Comparison of ENCODE assay signal across 1 cellular context in genomic region chr3:52014613-52015012, GRCh38.
TF ChIP-seq lines count a peak whose summit lies in the region.

No MANE protein-coding gene starts in this region.

TF ChIP-seq in SK-N-SH, 30 proteins besides CTCF, POLR2A, EP300 and RAD21 (continued from another document):
- TF ChIP-seq ZBTB33 (IDR thresholded peaks at IDR 0.05; ENCODE audit: borderline replicate concordance, low read depth) (no peak), JUND (IDR thresholded peaks at IDR 0.05) (no peak)
TF ChIP-seq in SK-N-SH: peak in this region for 0.
